In genomic region chr10:14550471-14550941, GRCh38 we compare ENCODE assay signal across 1 cellular context.
A peak's percentile ranks its signal among the peaks of the same experiment; 100 is the strongest.
TF ChIP-seq lines count a peak whose summit lies in the region.

No MANE protein-coding gene starts in this region.

TF ChIP-seq in HepG2, 621 proteins besides CTCF, POLR2A, EP300 and RAD21 (continued from another document and continues in another):
- TF ChIP-seq ATF2 (CRISPR knock-in tag; IDR thresholded peaks at IDR 0.05): 0 out of 2 replicates have a peak, but pooled peaks have one; percentile 20
- TF ChIP-seq ZNF883 (CRISPR knock-in tag; IDR thresholded peaks at IDR 0.05; ENCODE audit: not compliant biosample characterization): no peak
- TF ChIP-seq GTF3A (CRISPR knock-in tag; conservative IDR thresholded peaks at IDR 0.05): 0 out of 2 replicates have a peak, but pooled peaks have one; percentile 60
- 0 out of 2 replicates have a peak, but pooled peaks have one; percentile 50 for TF ChIP-seq RERE (CRISPR knock-in tag; IDR thresholded peaks at IDR 0.05; ENCODE audit: low read depth)
- TF ChIP-seq TRIM22 (IDR thresholded peaks at IDR 0.05): no peak
- no peak for TF ChIP-seq KDM3A (CRISPR knock-in tag; IDR thresholded peaks at IDR 0.05; ENCODE audit: low read depth)
- TF ChIP-seq THAP11 (CRISPR knock-in tag; IDR thresholded peaks at IDR 0.05): peak; percentile 31; the same call in 1 of the 2 replicates
- no peak for TF ChIP-seq MIER2 (CRISPR knock-in tag; IDR thresholded peaks at IDR 0.05)
- no peak for TF ChIP-seq ATAD3A (CRISPR knock-in tag; IDR thresholded peaks at IDR 0.05)
- no peak for TF ChIP-seq ZNF383 (CRISPR knock-in tag; IDR thresholded peaks at IDR 0.05; ENCODE audit: borderline replicate concordance)
- peak; percentile 89 for TF ChIP-seq NFE2L2 (IDR thresholded peaks at IDR 0.05; ENCODE audit: low read length)
- TF ChIP-seq MXD4 (CRISPR knock-in tag; IDR thresholded peaks at IDR 0.05): no peak
- no peak for TF ChIP-seq NFRKB (IDR thresholded peaks at IDR 0.05)
- no peak for TF ChIP-seq MTA1 (CRISPR knock-in tag; IDR thresholded peaks at IDR 0.05; ENCODE audit: borderline replicate concordance)
- TF ChIP-seq HDAC2 (CRISPR knock-in tag; IDR thresholded peaks at IDR 0.05): 0 out of 2 replicates have a peak, but pooled peaks have one; percentile 15
- TF ChIP-seq POGZ (CRISPR knock-in tag; IDR thresholded peaks at IDR 0.05): peak; percentile 27; the same call in 1 of the 2 replicates
- TF ChIP-seq ZNF598 (CRISPR knock-in tag; IDR thresholded peaks at IDR 0.05; ENCODE audit: borderline replicate concordance): no peak
- TF ChIP-seq PRDM10 (CRISPR knock-in tag; IDR thresholded peaks at IDR 0.05; ENCODE audit: low read depth): no peak
- TF ChIP-seq ZKSCAN1 (IDR thresholded peaks at IDR 0.05; ENCODE audit: low read length): no peak
- no peak for TF ChIP-seq ZFP36 (IDR thresholded peaks at IDR 0.05; ENCODE audit: borderline replicate concordance, low read depth, low read length, partially characterized antibody)
- no peak for TF ChIP-seq ZXDC (CRISPR knock-in tag; IDR thresholded peaks at IDR 0.05)
- no peak for TF ChIP-seq FLYWCH1 (CRISPR knock-in tag; IDR thresholded peaks at IDR 0.05)
- no peak for TF ChIP-seq KLF12 (CRISPR knock-in tag; IDR thresholded peaks at IDR 0.05; ENCODE audit: borderline replicate concordance)
- TF ChIP-seq TOE1 (CRISPR knock-in tag; IDR thresholded peaks at IDR 0.05): no peak
- TF ChIP-seq CEBPB (IDR thresholded peaks at IDR 0.05; ENCODE audit: borderline replicate concordance, low read depth, low read length): peak; percentile 86
- no peak for TF ChIP-seq ZNF576 (CRISPR knock-in tag; IDR thresholded peaks at IDR 0.05)
- TF ChIP-seq RBM39 (IDR thresholded peaks at IDR 0.05; ENCODE audit: low read depth, low read length, poor library complexity, severe bottlenecking): no peak
- TF ChIP-seq HIC2 (CRISPR knock-in tag; IDR thresholded peaks at IDR 0.05; ENCODE audit: low read depth): 0 out of 2 replicates have a peak, but pooled peaks have one; percentile 18
- TF ChIP-seq NFYC (CRISPR knock-in tag; IDR thresholded peaks at IDR 0.05): peak; percentile 43; the same call in 1 of the 2 replicates
- no peak for TF ChIP-seq AKAP8 (CRISPR knock-in tag; IDR thresholded peaks at IDR 0.05)
- no peak for TF ChIP-seq ZNF331 (CRISPR knock-in tag; IDR thresholded peaks at IDR 0.05)
- TF ChIP-seq DDIT3 (CRISPR knock-in tag; IDR thresholded peaks at IDR 0.05): no peak
- TF ChIP-seq FOXM1 (CRISPR knock-in tag; IDR thresholded peaks at IDR 0.05): no peak
- TF ChIP-seq ZSCAN30 (CRISPR knock-in tag; IDR thresholded peaks at IDR 0.05): no peak
- no peak for TF ChIP-seq TFE3 (CRISPR knock-in tag; IDR thresholded peaks at IDR 0.05)
- no peak for TF ChIP-seq ONECUT2 (CRISPR knock-in tag; IDR thresholded peaks at IDR 0.05)
- TF ChIP-seq YEATS2 (CRISPR knock-in tag; IDR thresholded peaks at IDR 0.05; ENCODE audit: borderline replicate concordance): peak; percentile 26; the same call in 1 of the 2 replicates
- no peak for TF ChIP-seq ZNF343 (CRISPR knock-in tag; IDR thresholded peaks at IDR 0.05)
- no peak for TF ChIP-seq CBFB (CRISPR knock-in tag; IDR thresholded peaks at IDR 0.05)
- TF ChIP-seq ZFP62 (CRISPR knock-in tag; IDR thresholded peaks at IDR 0.05): no peak
- TF ChIP-seq REPIN1 (CRISPR knock-in tag; IDR thresholded peaks at IDR 0.05; ENCODE audit: borderline replicate concordance, low read depth): peak; percentile 45; the same call in 1 of the 2 replicates
- TF ChIP-seq MAF1 (CRISPR knock-in tag; IDR thresholded peaks at IDR 0.05; ENCODE audit: borderline replicate concordance): no peak
- TF ChIP-seq PHF21A (CRISPR knock-in tag; IDR thresholded peaks at IDR 0.05): peak; percentile 47; the same call in 1 of the 2 replicates
